Comparison of ENCODE assay signal across 16 cellular contexts in the genomic region with DNA sequence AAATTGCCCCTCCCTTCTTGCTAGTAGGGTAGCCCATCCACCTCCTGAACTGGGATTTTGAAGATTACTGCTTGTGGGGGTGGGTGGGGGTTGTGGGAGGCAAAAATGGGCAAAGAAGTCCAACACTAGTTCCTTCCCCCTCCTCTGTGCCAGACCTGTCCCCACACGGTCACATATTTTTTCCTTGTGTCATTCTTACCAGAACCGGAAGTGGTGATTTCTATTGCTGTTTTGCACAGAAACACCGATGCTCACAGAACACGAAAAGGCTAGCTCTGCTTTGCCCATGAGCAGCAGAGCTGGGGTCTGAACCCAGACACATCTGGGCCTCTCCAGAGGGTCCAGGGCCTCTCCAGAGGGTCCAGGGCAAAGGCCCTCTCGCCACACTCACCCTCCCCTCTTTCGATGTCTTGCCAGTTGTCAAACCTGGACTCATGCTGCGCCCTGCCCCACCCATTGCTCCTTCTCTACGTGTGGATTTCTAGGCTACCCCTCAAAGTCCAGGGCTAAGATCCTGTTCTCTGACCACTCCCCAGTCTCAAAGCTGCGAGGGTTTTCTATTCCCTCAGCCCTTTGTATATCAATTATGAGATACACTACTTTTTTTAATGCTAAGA.
A peak's percentile ranks its signal among the peaks of the same experiment; 100 is the strongest.
DNase-seq lines count a peak whose midpoint lies in the region; ATAC-seq and TF ChIP-seq lines count a peak whose summit lies in the region.
"Had no signal": no experiment of that assay in that cellular context is flagged by ENCODE, and none has a peak within 500 bp of the region (broad histone marks: within the 10 kb centered on the region; RNA-seq: fewer than 3 reads in every experiment).

No MANE protein-coding gene starts in this region.

- H3K9me3 ChIP-seq in breast epithelium, result no peaks in the 10 kb centered on the region
- no peaks in the 10 kb centered on the region for H3K9me3 ChIP-seq in trophoblast cell (ENCODE audit: insufficient read depth, low read depth, low read length)
- no peaks in the 10 kb centered on the region for H3K9me3 ChIP-seq in suprapubic skin
- H3K9me3 ChIP-seq: MG63 had no signal

- peak overlapping the region; percentile 93 for H3K18ac ChIP-seq in trophoblast cell (ENCODE audit: low read length)

- H4K8ac ChIP-seq in trophoblast cell (ENCODE audit: low read depth, low read length), result peak overlapping the region; percentile 87

- peak overlapping the region; percentile 13 for H3K4me2 ChIP-seq in trophoblast cell (ENCODE audit: low read length)

- no peak overlapping the region for H3K4me3 ChIP-seq in breast epithelium
- H3K4me3 ChIP-seq in trophoblast cell (ENCODE audit: low read depth, low read length), result no peak overlapping the region
- no peak overlapping the region for H3K4me3 ChIP-seq in suprapubic skin
- H3K4me3 ChIP-seq: GM23338, MG63 had no signal

- peaks cover 62% of the 10 kb centered on the region for H3K79me1 ChIP-seq in trophoblast cell (ENCODE audit: low read length)

- no peak overlapping the region for H3K23ac ChIP-seq in trophoblast cell (ENCODE audit: low read length)

- peaks cover 0 to 8% of the 10 kb centered on the region in 2 donors for H3K4me1 ChIP-seq in breast epithelium
- peaks cover 30 to 45% of the 10 kb centered on the region in 2 experiments for H3K4me1 ChIP-seq in trophoblast cell (ENCODE audit: control insufficient read depth in 1 of 2, insufficient read depth in 2 of 2, low read length in 2 of 2)
- H3K4me1 ChIP-seq in suprapubic skin, result no peaks in the 10 kb centered on the region

- no peak for ATAC-seq in GM18511 (IDR thresholded peaks at IDR 0.05; ENCODE audit: unreplicated experiment)
- ATAC-seq in GM21447 (IDR thresholded peaks at IDR 0.05; ENCODE audit: unreplicated experiment), result no peak
- ATAC-seq: GM23338, left ventricle myocardium superior had no signal

- no peak overlapping the region for H3K9ac ChIP-seq in trophoblast cell (ENCODE audit: low read length)

- peak overlapping the region; percentile 62 for H2AFZ ChIP-seq in trophoblast cell (ENCODE audit: insufficient read depth, low read length, poor library complexity)
- H2AFZ ChIP-seq: GM23338 had no signal

- H3K27me3 ChIP-seq in breast epithelium (no peaks in the 10 kb centered on the region), trophoblast cell (ENCODE audit: insufficient read depth, low read length) (no peaks in the 10 kb centered on the region), suprapubic skin (peaks cover 2% of the 10 kb centered on the region)

- H2BK5ac ChIP-seq in trophoblast cell (ENCODE audit: low read depth, low read length, poor library complexity), result peak overlapping the region; percentile 98

- TF ChIP-seq CTCF in breast epithelium (IDR thresholded peaks at IDR 0.05), result no peak
- no peak for TF ChIP-seq CTCF in suprapubic skin (IDR thresholded peaks at IDR 0.05)

- peak overlapping the region; percentile 90 for H3K14ac ChIP-seq in trophoblast cell (ENCODE audit: low read length)

- H3K36me3 ChIP-seq in breast epithelium, result no peaks in the 10 kb centered on the region
- no peaks in the 10 kb centered on the region for H3K36me3 ChIP-seq in trophoblast cell (ENCODE audit: control insufficient read depth in 1 of 2, insufficient read depth in 2 of 2, low read length in 2 of 2)
- H3K36me3 ChIP-seq in suprapubic skin, result no peaks in the 10 kb centered on the region
- H3K36me3 ChIP-seq: MG63 had no signal

- H3K27ac ChIP-seq in breast epithelium (peak overlapping the region; percentile 19 to 81), trophoblast cell (ENCODE audit: low read depth, low read length) (peak overlapping the region; percentile 99), suprapubic skin (no peak overlapping the region)

- H2AK5ac ChIP-seq in trophoblast cell (ENCODE audit: low read length), result peak overlapping the region; percentile 96

- peak overlapping the region; percentile 34 for H4K12ac ChIP-seq in trophoblast cell (ENCODE audit: low read depth, low read length)

- TF ChIP-seq POLR2A in breast epithelium (IDR thresholded peaks at IDR 0.05), result no peak
- no peak for TF ChIP-seq POLR2A in suprapubic skin (IDR thresholded peaks at IDR 0.05)

- peak overlapping the region; percentile 69 for H3K4ac ChIP-seq in trophoblast cell (ENCODE audit: low read depth, low read length)

- peaks cover 11% of the 10 kb centered on the region for H3K79me2 ChIP-seq in trophoblast cell (ENCODE audit: control insufficient read depth, insufficient read depth, low read length, poor library complexity)

- peak; percentile 3 for DNase-seq in EH (ENCODE audit: low read depth)
- DNase-seq in M059J (ENCODE audit: low read depth), result peak; percentile 90
- peak in 1 of 2 donors; percentile 41 for DNase-seq in breast epithelium (ENCODE audit: low spot score in 2 of 2)
- DNase-seq in trophoblast cell, result peak in 1 of 2 donors; percentile 70
- DNase-seq in suprapubic skin (ENCODE audit: low spot score in 2 of 2), result no peak
- DNase-seq: activated CD4-positive, alpha-beta T cell treated with anti-CD3 and anti-CD28 coated beads, Interleukin-2, amount 10 ng/mL, durations not matched to agents 24 days and 14 days; activated naive CD4-positive, alpha-beta T cell; effector memory CD4-positive, alpha-beta T cell; left ventricle myocardium superior; MG63; NCI-H187; NCI-H226; nucleus accumbens had no signal

- no CpG with 5 or more reads among the region's 9 CpGs for WGBS in trophoblast cell (ENCODE audit: extremely low coverage, insufficient coverage, insufficient read length)
- 16% methylated on average over 9 of the region's 9 CpGs for WGBS in suprapubic skin

- TF ChIP-seq EP300 in suprapubic skin (IDR thresholded peaks at IDR 0.05), result no peak

- peak overlapping the region; percentile 99 for H2BK120ac ChIP-seq in trophoblast cell (ENCODE audit: insufficient read depth, low read length, poor library complexity)

- H2BK12ac ChIP-seq in trophoblast cell (ENCODE audit: low read length), result peak overlapping the region; percentile 96

- intact Hi-C loops in breast epithelium (cut with DNase I; ENCODE audit: low total_unique reads), result no loop called here

- peak overlapping the region; percentile 96 for H4K91ac ChIP-seq in trophoblast cell (ENCODE audit: low read depth, low read length)

Comparison
In these comparisons a context has a peak if more than half of its experiments do, and no peak if none do; other contexts are left out.
1. DNase-seq: peak in EH (single experiment) and M059J (single experiment); none in suprapubic skin (0 of 2).